8 cellular contexts compared by ENCODE assay signal in genomic region chr2:11750422-11750821, GRCh38. TPM values are rescaled to one million over a fixed set of nuclear protein-coding genes. Genes with fewer than 3 reads are reported as not detected.
DNase-seq lines count a peak whose midpoint lies in the region; ATAC-seq and TF ChIP-seq lines count a peak whose summit lies in the region.

No MANE protein-coding gene starts in this region.

- H3K36me3 Mint-ChIP-seq in CD8-positive, alpha-beta T cell = peaks cover 2% of the 10 kb centered on the region
- H3K36me3 Mint-ChIP-seq in activated T-helper 1 cell treated with anti-CD3 and anti-CD28 coated beads, Interleukin-12 subunit alpha, Interleukin-12 subunit beta, Interleukin-2, Interleukin-4 antibody, amounts not matched to agents 30 ng/mL and 10 ng/mL and 1 ng/mL, durations not matched to agents 14 hours and 24 hours and 36 hours (ENCODE audit: low read depth) = peaks cover 10% of the 10 kb centered on the region

- CTCF ChIA-PET in CD8-positive, alpha-beta T cell (lab: Charles Lee) = interaction anchor here (1.1 to 5.1 kb wide), 4 partner anchors 12 to 57 kb away, joined by 3 to 45 read pairs (median 4); no protein-coding TSS in a partner anchor

- no peaks in the 10 kb centered on the region for H3K27me3 Mint-ChIP-seq in CD8-positive, alpha-beta T cell (ENCODE audit: low read depth)
- H3K27me3 Mint-ChIP-seq in activated T-helper 1 cell treated with anti-CD3 and anti-CD28 coated beads, Interleukin-12 subunit alpha, Interleukin-12 subunit beta, Interleukin-2, Interleukin-4 antibody, amounts not matched to agents 30 ng/mL and 10 ng/mL and 1 ng/mL, durations not matched to agents 14 hours and 24 hours and 36 hours (ENCODE audit: insufficient read depth) = no peaks in the 10 kb centered on the region

- peaks cover 82% of the 10 kb centered on the region for H3K4me1 Mint-ChIP-seq in CD8-positive, alpha-beta T cell (ENCODE audit: low read depth)
- H3K4me1 Mint-ChIP-seq in activated T-helper 1 cell treated with anti-CD3 and anti-CD28 coated beads, Interleukin-12 subunit alpha, Interleukin-12 subunit beta, Interleukin-2, Interleukin-4 antibody, amounts not matched to agents 30 ng/mL and 10 ng/mL and 1 ng/mL, durations not matched to agents 14 hours and 24 hours and 36 hours (ENCODE audit: low read depth) = peaks cover 81% of the 10 kb centered on the region

- H3K27ac Mint-ChIP-seq in CD8-positive, alpha-beta T cell = peak overlapping the region; percentile 90
- peak overlapping the region; percentile 87 for H3K27ac Mint-ChIP-seq in activated T-helper 1 cell treated with anti-CD3 and anti-CD28 coated beads, Interleukin-12 subunit alpha, Interleukin-12 subunit beta, Interleukin-2, Interleukin-4 antibody, amounts not matched to agents 30 ng/mL and 10 ng/mL and 1 ng/mL, durations not matched to agents 14 hours and 24 hours and 36 hours

- intact Hi-C loops in CD8-positive, alpha-beta T cell (cut with DNase I, micrococcal nuclease) = loop anchor here in 1 of 2 experiments (1.0 kb wide), 1 partner anchor 595 kb away; the partner anchor contains the start of gene SLC66A3
- intact Hi-C loops in activated T-helper 1 cell treated with anti-CD3 and anti-CD28 coated beads, Interleukin-12 subunit alpha, Interleukin-12 subunit beta, Interleukin-2, Interleukin-4 antibody, amounts not matched to agents 30 ng/mL and 10 ng/mL and 1 ng/mL, durations not matched to agents 14 hours and 24 hours and 36 hours (cut with micrococcal nuclease) = loop anchor here (5.0 to 10.0 kb wide), 5 partner anchors 406 to 1446 kb away; partner anchors contain the start of genes HPCAL1, PDIA6 and ROCK2

- H3K23ac ChIP-seq in trophoblast cell (ENCODE audit: low read length) = no peak overlapping the region

- H4K91ac ChIP-seq in trophoblast cell (ENCODE audit: low read depth, low read length) = no peak overlapping the region

- no peak overlapping the region for H3K4ac ChIP-seq in trophoblast cell (ENCODE audit: low read depth, low read length)

- no peak overlapping the region for H3K4me3 ChIP-seq in CD8-positive, alpha-beta T cell (ENCODE audit: low read depth, low read length)
- no peak overlapping the region for H3K4me3 ChIP-seq in trophoblast cell (ENCODE audit: low read depth, low read length)

- no peak overlapping the region for H4K12ac ChIP-seq in trophoblast cell (ENCODE audit: low read depth, low read length)

- H3K79me2 ChIP-seq in trophoblast cell (ENCODE audit: control insufficient read depth, insufficient read depth, low read length, poor library complexity) = peaks cover 11% of the 10 kb centered on the region

- in situ Hi-C loops in ACHN (cut with HindIII; ENCODE audit: low pct_ligation_motif_present, low pct_unique_long_range_greater_than_20kb, low sequenced_read_pairs) = no loop called here

- no peak overlapping the region for H3K18ac ChIP-seq in trophoblast cell (ENCODE audit: low read length)

- peaks cover 10% of the 10 kb centered on the region for H3K79me1 ChIP-seq in trophoblast cell (ENCODE audit: low read length)

- H2BK5ac ChIP-seq in trophoblast cell (ENCODE audit: low read depth, low read length, poor library complexity) = no peak overlapping the region

- H3K4me3 Mint-ChIP-seq in CD8-positive, alpha-beta T cell = peak overlapping the region; percentile 62
- H3K4me3 Mint-ChIP-seq in activated T-helper 1 cell treated with anti-CD3 and anti-CD28 coated beads, Interleukin-12 subunit alpha, Interleukin-12 subunit beta, Interleukin-2, Interleukin-4 antibody, amounts not matched to agents 30 ng/mL and 10 ng/mL and 1 ng/mL, durations not matched to agents 14 hours and 24 hours and 36 hours = peak overlapping the region; percentile 68

- H3K14ac ChIP-seq in trophoblast cell (ENCODE audit: low read length) = no peak overlapping the region

- POLR2A ChIA-PET in CD8-positive, alpha-beta T cell (lab: Charles Lee) = interaction anchor here (0.7 to 1.7 kb wide), 4 partner anchors 11 to 57 kb away, joined by 3 to 5 read pairs (median 3); no protein-coding TSS in a partner anchor

- H3K4me1 ChIP-seq in CD8-positive, alpha-beta T cell (ENCODE audit: insufficient read depth, low read length) = peaks cover 69% of the 10 kb centered on the region
- peaks cover 16 to 34% of the 10 kb centered on the region in 2 experiments for H3K4me1 ChIP-seq in trophoblast cell (ENCODE audit: control insufficient read depth in 1 of 2, insufficient read depth in 2 of 2, low read length in 2 of 2)

- H3K4me2 ChIP-seq in trophoblast cell (ENCODE audit: low read length) = no peak overlapping the region

- no peaks in the 10 kb centered on the region for H3K9me3 ChIP-seq in CD8-positive, alpha-beta T cell (ENCODE audit: low read length)
- no peaks in the 10 kb centered on the region for H3K9me3 ChIP-seq in trophoblast cell (ENCODE audit: insufficient read depth, low read depth, low read length)

- no peak overlapping the region for H3K9ac ChIP-seq in trophoblast cell (ENCODE audit: low read length)

- H3K27me3 ChIP-seq in CD8-positive, alpha-beta T cell (ENCODE audit: insufficient read depth, low read length) = no peaks in the 10 kb centered on the region
- no peaks in the 10 kb centered on the region for H3K27me3 ChIP-seq in trophoblast cell (ENCODE audit: insufficient read depth, low read length)

- TF ChIP-seq CTCF in CD8-positive, alpha-beta T cell (IDR thresholded peaks at IDR 0.05) = no peak

- H2AK5ac ChIP-seq in trophoblast cell (ENCODE audit: low read length) = no peak overlapping the region

- no peak overlapping the region for H2BK12ac ChIP-seq in trophoblast cell (ENCODE audit: low read length)

- peak; percentile 61 for ATAC-seq in CD8-positive, alpha-beta T cell
- ATAC-seq in GM19397 (IDR thresholded peaks at IDR 0.05; ENCODE audit: unreplicated experiment) (peak; percentile 28), HG03432 (IDR thresholded peaks at IDR 0.05; ENCODE audit: unreplicated experiment) (peak; percentile 29)

- no peak overlapping the region for H2BK120ac ChIP-seq in trophoblast cell (ENCODE audit: insufficient read depth, low read length, poor library complexity)

- H3K36me3 ChIP-seq in CD8-positive, alpha-beta T cell (ENCODE audit: insufficient read depth, low read length) = no peaks in the 10 kb centered on the region
- H3K36me3 ChIP-seq in trophoblast cell (ENCODE audit: control insufficient read depth in 1 of 2, insufficient read depth in 2 of 2, low read length in 2 of 2) = no peaks in the 10 kb centered on the region

- no peaks in the 10 kb centered on the region for H3K9me3 Mint-ChIP-seq in CD8-positive, alpha-beta T cell
- no peaks in the 10 kb centered on the region for H3K9me3 Mint-ChIP-seq in activated T-helper 1 cell treated with anti-CD3 and anti-CD28 coated beads, Interleukin-12 subunit alpha, Interleukin-12 subunit beta, Interleukin-2, Interleukin-4 antibody, amounts not matched to agents 30 ng/mL and 10 ng/mL and 1 ng/mL, durations not matched to agents 14 hours and 24 hours and 36 hours

- no CpG with 5 or more reads among the region's 5 CpGs for WGBS in trophoblast cell (ENCODE audit: extremely low coverage, insufficient coverage, insufficient read length)

- peak in 5 of 7 experiments; percentile 43 to 71 (median 59) for DNase-seq in CD8-positive, alpha-beta T cell
- peak; percentile 59 for DNase-seq in activated T-helper 1 cell treated with anti-CD3 and anti-CD28 coated beads, Interleukin-12 subunit alpha, Interleukin-12 subunit beta, Interleukin-2, Interleukin-4 antibody, amounts not matched to agents 30 ng/mL and 10 ng/mL and 1 ng/mL, durations not matched to agents 14 hours and 24 hours and 36 hours (ENCODE audit: low spot score)
- DNase-seq in trophoblast cell = peak; percentile 32 to 48
- DNase-seq in amygdala (lab: John Stamatoyannopoulos, UW) = no peak
- no peak for DNase-seq in ACHN
- no peak for DNase-seq in cerebellar nuclear complex (lab: John Stamatoyannopoulos, UW)

- peak overlapping the region; percentile 21 for H3K27ac ChIP-seq in CD8-positive, alpha-beta T cell (ENCODE audit: low read depth, low read length)
- H3K27ac ChIP-seq in trophoblast cell (ENCODE audit: low read depth, low read length) = no peak overlapping the region

- no peak overlapping the region for H2AFZ ChIP-seq in trophoblast cell (ENCODE audit: insufficient read depth, low read length, poor library complexity)

- no peak overlapping the region for H4K8ac ChIP-seq in trophoblast cell (ENCODE audit: low read depth, low read length)

RNA-seq across cellular contexts. Expression of gene LPIN1, which starts 4.0 kb away (rescaled TPM):
- 100 to 1,000 TPM; 125 to 126 TPM for total RNA-seq in CD8-positive, alpha-beta T cell
- 46.0 and 49.5 TPM in 2 replicates for total RNA-seq in activated T-helper 1 cell treated with anti-CD3 and anti-CD28 coated beads, Interleukin-12 subunit alpha, Interleukin-12 subunit beta, Interleukin-2, Interleukin-4 antibody, amounts not matched to agents 30 ng/mL and 10 ng/mL and 1 ng/mL, durations not matched to agents 14 hours and 24 hours and 36 hours
- polyA plus RNA-seq in trophoblast cell (2013) = 11.7 and 12.4 TPM in 2 replicates

Comparison
In these comparisons a context has a peak if more than half of its experiments do, and no peak if none do; other contexts are left out.
1. DNase-seq: peak in CD8-positive, alpha-beta T cell (5 of 7), activated T-helper 1 cell treated with anti-CD3 and anti-CD28 coated beads, Interleukin-12 subunit alpha, Interleukin-12 subunit beta, Interleukin-2, Interleukin-4 antibody, amounts not matched to agents 30 ng/mL and 10 ng/mL and 1 ng/mL, durations not matched to agents 14 hours and 24 hours and 36 hours (single experiment) and trophoblast cell (2 of 2); none in amygdala (0 of 56), ACHN (single experiment) and cerebellar nuclear complex (0 of 2).
2. Peak in every context shown above with its lines, with median percentiles within 50 percentile points of each other: ATAC-seq.